Comparison of ENCODE assay signal across 1 cellular context in genomic region chr17:40361925-40362695, GRCh38.
TF ChIP-seq lines count a peak whose summit lies in the region.

No MANE protein-coding gene starts in this region.

TF ChIP-seq in HepG2, 621 proteins besides CTCF, POLR2A, EP300 and RAD21 (continues in another document):
- 0 out of 2 replicates have a peak, but pooled peaks have one; percentile 25 for TF ChIP-seq ZNF253 (CRISPR knock-in tag; IDR thresholded peaks at IDR 0.05; ENCODE audit: borderline replicate concordance)
- TF ChIP-seq ZNF160 (CRISPR knock-in tag; IDR thresholded peaks at IDR 0.05): no peak
- TF ChIP-seq ZNF235 (CRISPR knock-in tag; IDR thresholded peaks at IDR 0.05; ENCODE audit: borderline replicate concordance): peak; percentile 75; the same call in 1 of the 2 replicates
- TF ChIP-seq RFX3 (CRISPR knock-in tag; IDR thresholded peaks at IDR 0.05): 0 out of 2 replicates have a peak, but pooled peaks have one; percentile 13
- TF ChIP-seq, protein P1, sequence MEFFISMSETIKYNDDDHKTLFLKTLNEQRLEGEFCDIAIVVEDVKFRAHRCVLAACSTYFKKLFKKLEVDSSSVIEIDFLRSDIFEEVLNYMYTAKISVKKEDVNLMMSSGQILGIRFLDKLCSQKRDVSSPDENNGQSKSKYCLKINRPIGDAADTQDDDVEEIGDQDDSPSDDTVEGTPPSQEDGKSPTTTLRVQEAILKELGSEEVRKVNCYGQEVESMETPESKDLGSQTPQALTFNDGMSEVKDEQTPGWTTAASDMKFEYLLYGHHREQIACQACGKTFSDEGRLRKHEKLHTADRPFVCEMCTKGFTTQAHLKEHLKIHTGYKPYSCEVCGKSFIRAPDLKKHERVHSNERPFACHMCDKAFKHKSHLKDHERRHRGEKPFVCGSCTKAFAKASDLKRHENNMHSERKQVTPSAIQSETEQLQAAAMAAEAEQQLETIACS (CRISPR knock-in tag; IDR thresholded peaks at IDR 0.05): 0 out of 2 replicates have a peak, but pooled peaks have one; percentile 24
- peak; percentile 78; the same call in 1 of the 2 replicates for TF ChIP-seq ZFP36L2 (CRISPR knock-in tag; IDR thresholded peaks at IDR 0.05)
- peak; percentile 48; the same call in 1 of the 2 replicates for TF ChIP-seq ZNF576 (CRISPR knock-in tag; IDR thresholded peaks at IDR 0.05)
- peak; percentile 44 for TF ChIP-seq ZEB1 (IDR thresholded peaks at IDR 0.05; ENCODE audit: insufficient replicate concordance, low read depth)
- TF ChIP-seq ZMYM3 (CRISPR knock-in tag; IDR thresholded peaks at IDR 0.05): peak; percentile 70; the same call in 1 of the 2 replicates
- TF ChIP-seq MNT (IDR thresholded peaks at IDR 0.05): peak; percentile 8; the same call in 1 of the 2 replicates
- TF ChIP-seq CREM (IDR thresholded peaks at IDR 0.05): no peak
- TF ChIP-seq CREM (CRISPR knock-in tag; IDR thresholded peaks at IDR 0.05): 0 out of 2 replicates have a peak, but pooled peaks have one; percentile 41
- TF ChIP-seq, protein P2, sequence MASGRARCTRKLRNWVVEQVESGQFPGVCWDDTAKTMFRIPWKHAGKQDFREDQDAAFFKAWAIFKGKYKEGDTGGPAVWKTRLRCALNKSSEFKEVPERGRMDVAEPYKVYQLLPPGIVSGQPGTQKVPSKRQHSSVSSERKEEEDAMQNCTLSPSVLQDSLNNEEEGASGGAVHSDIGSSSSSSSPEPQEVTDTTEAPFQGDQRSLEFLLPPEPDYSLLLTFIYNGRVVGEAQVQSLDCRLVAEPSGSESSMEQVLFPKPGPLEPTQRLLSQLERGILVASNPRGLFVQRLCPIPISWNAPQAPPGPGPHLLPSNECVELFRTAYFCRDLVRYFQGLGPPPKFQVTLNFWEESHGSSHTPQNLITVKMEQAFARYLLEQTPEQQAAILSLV (CRISPR knock-in tag; IDR thresholded peaks at IDR 0.05; ENCODE audit: borderline replicate concordance): 0 out of 2 replicates have a peak, but pooled peaks have one; percentile 24
- 0 out of 2 replicates have a peak, but pooled peaks have one; percentile 19 for TF ChIP-seq HIVEP1 (CRISPR knock-in tag; IDR thresholded peaks at IDR 0.05)
- TF ChIP-seq, protein P3, sequence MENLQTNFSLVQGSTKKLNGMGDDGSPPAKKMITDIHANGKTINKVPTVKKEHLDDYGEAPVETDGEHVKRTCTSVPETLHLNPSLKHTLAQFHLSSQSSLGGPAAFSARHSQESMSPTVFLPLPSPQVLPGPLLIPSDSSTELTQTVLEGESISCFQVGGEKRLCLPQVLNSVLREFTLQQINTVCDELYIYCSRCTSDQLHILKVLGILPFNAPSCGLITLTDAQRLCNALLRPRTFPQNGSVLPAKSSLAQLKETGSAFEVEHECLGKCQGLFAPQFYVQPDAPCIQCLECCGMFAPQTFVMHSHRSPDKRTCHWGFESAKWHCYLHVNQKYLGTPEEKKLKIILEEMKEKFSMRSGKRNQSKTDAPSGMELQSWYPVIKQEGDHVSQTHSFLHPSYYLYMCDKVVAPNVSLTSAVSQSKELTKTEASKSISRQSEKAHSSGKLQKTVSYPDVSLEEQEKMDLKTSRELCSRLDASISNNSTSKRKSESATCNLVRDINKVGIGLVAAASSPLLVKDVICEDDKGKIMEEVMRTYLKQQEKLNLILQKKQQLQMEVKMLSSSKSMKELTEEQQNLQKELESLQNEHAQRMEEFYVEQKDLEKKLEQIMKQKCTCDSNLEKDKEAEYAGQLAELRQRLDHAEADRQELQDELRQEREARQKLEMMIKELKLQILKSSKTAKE (CRISPR knock-in tag; IDR thresholded peaks at IDR 0.05; ENCODE audit: borderline replicate concordance): 0 out of 2 replicates have a peak, but pooled peaks have one; percentile 13
- TF ChIP-seq, protein P4, sequence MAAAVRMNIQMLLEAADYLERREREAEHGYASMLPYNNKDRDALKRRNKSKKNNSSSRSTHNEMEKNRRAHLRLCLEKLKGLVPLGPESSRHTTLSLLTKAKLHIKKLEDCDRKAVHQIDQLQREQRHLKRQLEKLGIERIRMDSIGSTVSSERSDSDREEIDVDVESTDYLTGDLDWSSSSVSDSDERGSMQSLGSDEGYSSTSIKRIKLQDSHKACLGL (CRISPR knock-in tag; IDR thresholded peaks at IDR 0.05): peak; percentile 7; the same call in 1 of the 2 replicates
- TF ChIP-seq CHCHD3 (CRISPR knock-in tag; IDR thresholded peaks at IDR 0.05): 0 out of 2 replicates have a peak, but pooled peaks have one; percentile 84
- TF ChIP-seq MTF2 (CRISPR knock-in tag; IDR thresholded peaks at IDR 0.05; ENCODE audit: borderline replicate concordance): 0 out of 2 replicates have a peak, but pooled peaks have one; percentile 82
- TF ChIP-seq, protein P5, sequence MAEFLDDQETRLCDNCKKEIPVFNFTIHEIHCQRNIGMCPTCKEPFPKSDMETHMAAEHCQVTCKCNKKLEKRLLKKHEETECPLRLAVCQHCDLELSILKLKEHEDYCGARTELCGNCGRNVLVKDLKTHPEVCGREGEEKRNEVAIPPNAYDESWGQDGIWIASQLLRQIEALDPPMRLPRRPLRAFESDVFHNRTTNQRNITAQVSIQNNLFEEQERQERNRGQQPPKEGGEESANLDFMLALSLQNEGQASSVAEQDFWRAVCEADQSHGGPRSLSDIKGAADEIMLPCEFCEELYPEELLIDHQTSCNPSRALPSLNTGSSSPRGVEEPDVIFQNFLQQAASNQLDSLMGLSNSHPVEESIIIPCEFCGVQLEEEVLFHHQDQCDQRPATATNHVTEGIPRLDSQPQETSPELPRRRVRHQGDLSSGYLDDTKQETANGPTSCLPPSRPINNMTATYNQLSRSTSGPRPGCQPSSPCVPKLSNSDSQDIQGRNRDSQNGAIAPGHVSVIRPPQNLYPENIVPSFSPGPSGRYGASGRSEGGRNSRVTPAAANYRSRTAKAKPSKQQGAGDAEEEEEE (CRISPR knock-in tag; IDR thresholded peaks at IDR 0.05; ENCODE audit: borderline replicate concordance): 0 out of 2 replicates have a peak, but pooled peaks have one; percentile 21
- TF ChIP-seq ZNF746 (CRISPR knock-in tag; IDR thresholded peaks at IDR 0.05): no peak
- TF ChIP-seq, protein P6, sequence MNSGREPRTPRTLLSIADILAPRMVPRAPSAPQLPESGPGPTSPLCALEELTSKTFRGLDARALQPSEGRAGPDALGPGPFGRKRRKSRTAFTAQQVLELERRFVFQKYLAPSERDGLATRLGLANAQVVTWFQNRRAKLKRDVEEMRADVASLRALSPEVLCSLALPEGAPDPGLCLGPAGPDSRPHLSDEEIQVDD (CRISPR knock-in tag; IDR thresholded peaks at IDR 0.05; ENCODE audit: borderline replicate concordance): peak; percentile 28; the same call in 1 of the 2 replicates
- TF ChIP-seq RBM39 (IDR thresholded peaks at IDR 0.05; ENCODE audit: low read depth, low read length, poor library complexity, severe bottlenecking): peak; percentile 38
- TF ChIP-seq, protein P7, sequence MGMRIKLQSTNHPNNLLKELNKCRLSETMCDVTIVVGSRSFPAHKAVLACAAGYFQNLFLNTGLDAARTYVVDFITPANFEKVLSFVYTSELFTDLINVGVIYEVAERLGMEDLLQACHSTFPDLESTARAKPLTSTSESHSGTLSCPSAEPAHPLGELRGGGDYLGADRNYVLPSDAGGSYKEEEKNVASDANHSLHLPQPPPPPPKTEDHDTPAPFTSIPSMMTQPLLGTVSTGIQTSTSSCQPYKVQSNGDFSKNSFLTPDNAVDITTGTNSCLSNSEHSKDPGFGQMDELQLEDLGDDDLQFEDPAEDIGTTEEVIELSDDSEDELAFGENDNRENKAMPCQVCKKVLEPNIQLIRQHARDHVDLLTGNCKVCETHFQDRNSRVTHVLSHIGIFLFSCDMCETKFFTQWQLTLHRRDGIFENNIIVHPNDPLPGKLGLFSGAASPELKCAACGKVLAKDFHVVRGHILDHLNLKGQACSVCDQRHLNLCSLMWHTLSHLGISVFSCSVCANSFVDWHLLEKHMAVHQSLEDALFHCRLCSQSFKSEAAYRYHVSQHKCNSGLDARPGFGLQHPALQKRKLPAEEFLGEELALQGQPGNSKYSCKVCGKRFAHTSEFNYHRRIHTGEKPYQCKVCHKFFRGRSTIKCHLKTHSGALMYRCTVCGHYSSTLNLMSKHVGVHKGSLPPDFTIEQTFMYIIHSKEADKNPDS (CRISPR knock-in tag; IDR thresholded peaks at IDR 0.05): 0 out of 2 replicates have a peak, but pooled peaks have one; percentile 2
- TF ChIP-seq, protein P8, sequence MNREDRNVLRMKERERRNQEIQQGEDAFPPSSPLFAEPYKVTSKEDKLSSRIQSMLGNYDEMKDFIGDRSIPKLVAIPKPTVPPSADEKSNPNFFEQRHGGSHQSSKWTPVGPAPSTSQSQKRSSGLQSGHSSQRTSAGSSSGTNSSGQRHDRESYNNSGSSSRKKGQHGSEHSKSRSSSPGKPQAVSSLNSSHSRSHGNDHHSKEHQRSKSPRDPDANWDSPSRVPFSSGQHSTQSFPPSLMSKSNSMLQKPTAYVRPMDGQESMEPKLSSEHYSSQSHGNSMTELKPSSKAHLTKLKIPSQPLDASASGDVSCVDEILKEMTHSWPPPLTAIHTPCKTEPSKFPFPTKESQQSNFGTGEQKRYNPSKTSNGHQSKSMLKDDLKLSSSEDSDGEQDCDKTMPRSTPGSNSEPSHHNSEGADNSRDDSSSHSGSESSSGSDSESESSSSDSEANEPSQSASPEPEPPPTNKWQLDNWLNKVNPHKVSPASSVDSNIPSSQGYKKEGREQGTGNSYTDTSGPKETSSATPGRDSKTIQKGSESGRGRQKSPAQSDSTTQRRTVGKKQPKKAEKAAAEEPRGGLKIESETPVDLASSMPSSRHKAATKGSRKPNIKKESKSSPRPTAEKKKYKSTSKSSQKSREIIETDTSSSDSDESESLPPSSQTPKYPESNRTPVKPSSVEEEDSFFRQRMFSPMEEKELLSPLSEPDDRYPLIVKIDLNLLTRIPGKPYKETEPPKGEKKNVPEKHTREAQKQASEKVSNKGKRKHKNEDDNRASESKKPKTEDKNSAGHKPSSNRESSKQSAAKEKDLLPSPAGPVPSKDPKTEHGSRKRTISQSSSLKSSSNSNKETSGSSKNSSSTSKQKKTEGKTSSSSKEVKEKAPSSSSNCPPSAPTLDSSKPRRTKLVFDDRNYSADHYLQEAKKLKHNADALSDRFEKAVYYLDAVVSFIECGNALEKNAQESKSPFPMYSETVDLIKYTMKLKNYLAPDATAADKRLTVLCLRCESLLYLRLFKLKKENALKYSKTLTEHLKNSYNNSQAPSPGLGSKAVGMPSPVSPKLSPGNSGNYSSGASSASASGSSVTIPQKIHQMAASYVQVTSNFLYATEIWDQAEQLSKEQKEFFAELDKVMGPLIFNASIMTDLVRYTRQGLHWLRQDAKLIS (CRISPR knock-in tag; IDR thresholded peaks at IDR 0.05): peak; percentile 57; the same call in 1 of the 2 replicates
- no peak for TF ChIP-seq HOXA7 (CRISPR knock-in tag; IDR thresholded peaks at IDR 0.05)
- no peak for TF ChIP-seq ZFP82 (CRISPR knock-in tag; IDR thresholded peaks at IDR 0.05; ENCODE audit: borderline replicate concordance)
- TF ChIP-seq REL (CRISPR knock-in tag; conservative IDR thresholded peaks at IDR 0.05): peak; percentile 14; the same call in 1 of the 2 replicates
- TF ChIP-seq DNMT1 (CRISPR knock-in tag; IDR thresholded peaks at IDR 0.05): 0 out of 2 replicates have a peak, but pooled peaks have one; percentile 53
- TF ChIP-seq BRD4 (CRISPR knock-in tag; IDR thresholded peaks at IDR 0.05): 0 out of 2 replicates have a peak, but pooled peaks have one; percentile 20
- 0 out of 2 replicates have a peak, but pooled peaks have one; percentile 65 for TF ChIP-seq ZNF512B (CRISPR knock-in tag; IDR thresholded peaks at IDR 0.05; ENCODE audit: borderline replicate concordance)
- 0 out of 2 replicates have a peak, but pooled peaks have one; percentile 56 for TF ChIP-seq NRL (CRISPR knock-in tag; IDR thresholded peaks at IDR 0.05; ENCODE audit: borderline replicate concordance)
- TF ChIP-seq SMC3 (IDR thresholded peaks at IDR 0.05; ENCODE audit: low read length): no peak
- TF ChIP-seq RXRA (CRISPR knock-in tag; IDR thresholded peaks at IDR 0.05): peak; percentile 42; the same call in 1 of the 2 replicates
- peak; percentile 20; the same call in 1 of the 2 replicates for TF ChIP-seq MTA1 (CRISPR knock-in tag; IDR thresholded peaks at IDR 0.05; ENCODE audit: borderline replicate concordance)
- peak; percentile 43 for TF ChIP-seq ASH2L (IDR thresholded peaks at IDR 0.05; ENCODE audit: insufficient read length, low read depth, low read length)
- no peak for TF ChIP-seq ZNF460 (CRISPR knock-in tag; IDR thresholded peaks at IDR 0.05; ENCODE audit: borderline replicate concordance)
- TF ChIP-seq MED13 (CRISPR knock-in tag; IDR thresholded peaks at IDR 0.05): peak; percentile 31; the same call in 1 of the 2 replicates
- TF ChIP-seq ZSCAN31 (CRISPR knock-in tag; IDR thresholded peaks at IDR 0.05; ENCODE audit: low read depth): no peak
- no peak for TF ChIP-seq SOX6 (IDR thresholded peaks at IDR 0.05)
- no peak for TF ChIP-seq SOX6 (CRISPR knock-in tag; IDR thresholded peaks at IDR 0.05)
